In the genomic region with DNA sequence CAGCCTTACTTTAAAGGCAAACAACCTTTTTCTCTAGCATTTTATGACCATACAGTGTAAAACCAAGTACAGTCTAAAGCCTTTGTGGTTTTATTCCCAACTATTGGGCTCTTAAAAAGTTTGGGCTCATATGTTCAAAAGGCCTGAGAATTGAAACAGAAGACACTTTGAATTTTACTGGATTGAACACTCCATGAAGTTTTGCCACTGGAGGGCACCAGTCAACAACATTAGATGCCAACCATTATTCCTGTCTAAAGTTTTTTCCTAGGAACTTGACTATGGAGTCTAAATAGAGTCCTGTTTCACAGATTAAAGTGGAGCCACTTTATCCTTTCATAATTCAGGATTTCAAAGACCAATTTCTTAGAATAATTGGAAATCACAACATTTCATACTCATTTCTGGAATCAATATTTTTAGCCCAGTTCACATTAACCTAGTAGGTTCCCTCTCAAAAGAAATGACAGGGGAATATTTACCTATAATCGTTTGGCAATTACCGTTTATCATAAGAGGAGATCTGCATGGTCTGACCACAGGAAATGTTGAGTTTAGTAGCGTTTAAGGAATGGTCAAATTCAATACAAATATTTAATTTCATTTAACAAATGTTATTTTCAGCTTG, we compare ENCODE assay signal across 8 cellular contexts.
A peak's percentile ranks its signal among the peaks of the same experiment; 100 is the strongest.
DNase-seq lines count a peak whose midpoint lies in the region; ATAC-seq, FAIRE-seq and TF ChIP-seq lines count a peak whose summit lies in the region.

No MANE protein-coding gene starts in this region.

- no peaks in the 10 kb centered on the region for H3K9me3 ChIP-seq in thyroid gland

- H3K27ac ChIP-seq in KMS-11 (no peak overlapping the region), thyroid gland (no peak overlapping the region)

- no peak for TF ChIP-seq POLR2A in thyroid gland (IDR thresholded peaks at IDR 0.05)

- no peak overlapping the region for H3K9ac ChIP-seq in KMS-11

- no peak overlapping the region for H2AFZ ChIP-seq in KMS-11 (ENCODE audit: low read depth)

- no peaks in the 10 kb centered on the region for H4K20me1 ChIP-seq in KMS-11 (ENCODE audit: insufficient read depth)

- DNase-seq in D721Med (ENCODE audit: insufficient read length, low spot score) (peak; percentile 30), hippocampal formation (lab: John Stamatoyannopoulos, UW) (peak; percentile 3 to 51), thyroid gland (peak; percentile 11 to 12), OCI-M2 (lab: John Stamatoyannopoulos, UW; ENCODE audit: unreplicated experiment) (no peak), NCI-H2029 treated with DMSO at 0.1 percent for 48 hours (lab: John Stamatoyannopoulos, UW) (no peak)

- ATAC-seq in GM19463 (IDR thresholded peaks at IDR 0.05; ENCODE audit: unreplicated experiment) = no peak

- H3K4me2 ChIP-seq in KMS-11 = no peak overlapping the region

- H3K4me3 ChIP-seq in KMS-11 (IDR thresholded peaks at IDR 0.05; ENCODE audit: insufficient read depth, low read depth, low read length) (no peak overlapping the region), WI38 (ENCODE audit: low read depth, low read length) (no peak overlapping the region), thyroid gland (replicated peaks in 1 of 3) (no peak overlapping the region)

- intact Hi-C loops in thyroid gland (cut with DNase I) = no loop called here

- FAIRE-seq in D721Med (lab: Jason Lieb, UNC) = peak; percentile 93

- WGBS in thyroid gland, 2 donors = 76 to 82% methylated on average over 3 of the region's 3 CpGs

- H3K4me1 ChIP-seq in KMS-11 (ENCODE audit: low read depth, poor library complexity, severe bottlenecking) (no peaks in the 10 kb centered on the region), thyroid gland (no peaks in the 10 kb centered on the region)

- no peaks in the 10 kb centered on the region for H3K27me3 ChIP-seq in KMS-11 (ENCODE audit: insufficient read depth, low read depth)
- no peaks in the 10 kb centered on the region for H3K27me3 ChIP-seq in thyroid gland

- no peaks in the 10 kb centered on the region for H3K79me2 ChIP-seq in KMS-11 (ENCODE audit: insufficient read depth, low read depth)

- TF ChIP-seq CTCF in D721Med (IDR thresholded peaks at IDR 0.05; ENCODE audit: insufficient read depth, missing control alignments) (peak; percentile 67), KMS-11 (conservative IDR thresholded peaks at IDR 0.05; ENCODE audit: low read depth, low read length) (peak; percentile 47; the same call in 1 of the 2 replicates), WI38 (IDR thresholded peaks at IDR 0.05; ENCODE audit: low read depth, low read length) (peak; percentile 43; the same call in 1 of the 2 replicates), thyroid gland (IDR thresholded peaks at IDR 0.05) (peak in 3 of 6 experiments; percentile 28 to 40 (median 38))

- H3K36me3 ChIP-seq in KMS-11 (ENCODE audit: insufficient read depth) = no peaks in the 10 kb centered on the region
- H3K36me3 ChIP-seq in thyroid gland = no peaks in the 10 kb centered on the region

Comparison
In these comparisons a context has a peak if more than half of its experiments do, and no peak if none do; other contexts are left out.
1. DNase-seq: peak in D721Med (single experiment), hippocampal formation (2 of 2) and thyroid gland (2 of 2); none in OCI-M2 (single experiment) and NCI-H2029 treated with DMSO at 0.1 percent for 48 hours (single experiment).